ENCODE assay signal across 1 cellular context in genomic region chr18:33201509-33201926, GRCh38.
TF ChIP-seq lines count a peak whose summit lies in the region.

No MANE protein-coding gene starts in this region.

TF ChIP-seq in Ishikawa, 13 proteins besides CTCF, POLR2A, EP300 and RAD21 (continued from another document):
- TF ChIP-seq, protein P1, sequence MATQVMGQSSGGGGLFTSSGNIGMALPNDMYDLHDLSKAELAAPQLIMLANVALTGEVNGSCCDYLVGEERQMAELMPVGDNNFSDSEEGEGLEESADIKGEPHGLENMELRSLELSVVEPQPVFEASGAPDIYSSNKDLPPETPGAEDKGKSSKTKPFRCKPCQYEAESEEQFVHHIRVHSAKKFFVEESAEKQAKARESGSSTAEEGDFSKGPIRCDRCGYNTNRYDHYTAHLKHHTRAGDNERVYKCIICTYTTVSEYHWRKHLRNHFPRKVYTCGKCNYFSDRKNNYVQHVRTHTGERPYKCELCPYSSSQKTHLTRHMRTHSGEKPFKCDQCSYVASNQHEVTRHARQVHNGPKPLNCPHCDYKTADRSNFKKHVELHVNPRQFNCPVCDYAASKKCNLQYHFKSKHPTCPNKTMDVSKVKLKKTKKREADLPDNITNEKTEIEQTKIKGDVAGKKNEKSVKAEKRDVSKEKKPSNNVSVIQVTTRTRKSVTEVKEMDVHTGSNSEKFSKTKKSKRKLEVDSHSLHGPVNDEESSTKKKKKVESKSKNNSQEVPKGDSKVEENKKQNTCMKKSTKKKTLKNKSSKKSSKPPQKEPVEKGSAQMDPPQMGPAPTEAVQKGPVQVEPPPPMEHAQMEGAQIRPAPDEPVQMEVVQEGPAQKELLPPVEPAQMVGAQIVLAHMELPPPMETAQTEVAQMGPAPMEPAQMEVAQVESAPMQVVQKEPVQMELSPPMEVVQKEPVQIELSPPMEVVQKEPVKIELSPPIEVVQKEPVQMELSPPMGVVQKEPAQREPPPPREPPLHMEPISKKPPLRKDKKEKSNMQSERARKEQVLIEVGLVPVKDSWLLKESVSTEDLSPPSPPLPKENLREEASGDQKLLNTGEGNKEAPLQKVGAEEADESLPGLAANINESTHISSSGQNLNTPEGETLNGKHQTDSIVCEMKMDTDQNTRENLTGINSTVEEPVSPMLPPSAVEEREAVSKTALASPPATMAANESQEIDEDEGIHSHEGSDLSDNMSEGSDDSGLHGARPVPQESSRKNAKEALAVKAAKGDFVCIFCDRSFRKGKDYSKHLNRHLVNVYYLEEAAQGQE (IDR thresholded peaks at IDR 0.05; ENCODE audit: low read depth), result no peak
- TF ChIP-seq ZBTB7A (IDR thresholded peaks at IDR 0.05; ENCODE audit: low read depth), result no peak
- no peak; the same call in 1 of the 2 replicates for TF ChIP-seq FOXM1 (IDR thresholded peaks at IDR 0.05; ENCODE audit: borderline replicate concordance, low read depth)
- no peak for TF ChIP-seq TEAD4 (IDR thresholded peaks at IDR 0.05)
- TF ChIP-seq CEBPB (IDR thresholded peaks at IDR 0.05), result no peak
TF ChIP-seq in Ishikawa: peak in this region for 0.
